1 cellular context compared by ENCODE assay signal in the genomic region with DNA sequence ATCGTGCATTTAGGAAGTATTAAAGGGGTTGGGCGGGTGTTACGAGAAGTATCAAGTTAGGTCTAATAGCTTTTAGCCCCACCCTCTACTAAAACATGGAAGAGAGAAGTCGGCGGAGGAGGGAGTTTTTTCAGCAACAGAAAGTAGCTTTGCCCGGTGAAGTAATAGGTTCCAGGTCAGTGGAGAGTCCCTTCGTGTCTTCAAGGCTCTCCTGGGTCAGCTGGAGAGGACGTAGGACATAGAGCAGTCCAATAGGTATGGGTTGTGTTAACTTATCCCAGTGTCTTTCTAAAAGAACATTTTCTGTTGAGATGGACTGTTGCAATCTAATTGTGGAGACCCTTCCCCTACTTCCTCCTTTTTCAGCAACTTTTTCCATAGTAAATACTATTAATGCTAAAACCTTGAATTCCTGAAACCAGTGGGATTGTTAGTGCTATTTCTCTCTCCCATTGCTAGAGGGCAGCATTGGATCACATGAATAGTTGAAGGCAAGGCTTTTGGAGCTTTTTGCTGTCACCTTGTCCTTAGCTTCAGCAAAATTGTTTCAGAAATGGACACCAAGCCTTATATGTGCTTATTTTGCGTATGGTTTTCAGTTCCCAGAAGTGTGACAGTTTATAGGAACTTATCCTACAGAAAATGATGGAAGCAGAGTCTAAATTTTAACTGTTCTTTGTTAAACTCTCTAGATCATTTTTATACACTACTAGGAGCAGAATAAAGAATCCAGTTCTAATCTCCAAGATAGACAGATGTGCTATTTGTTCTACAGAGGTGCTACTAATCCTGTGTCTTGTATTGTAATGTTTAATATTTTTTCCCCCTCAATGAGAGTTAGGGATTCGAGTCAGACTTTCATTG.
TF ChIP-seq lines count a peak whose summit lies in the region.

No MANE protein-coding gene starts in this region.

TF ChIP-seq in endothelial cell of umbilical vein, 7 proteins besides CTCF, POLR2A, EP300 and RAD21:
- TF ChIP-seq FOS (IDR thresholded peaks at IDR 0.05; ENCODE audit: borderline replicate concordance, insufficient read depth, low read length) (no peak), JUN (IDR thresholded peaks at IDR 0.05; ENCODE audit: borderline replicate concordance, insufficient read depth, insufficient read length, low read depth) (no peak), MYC (IDR thresholded peaks at IDR 0.05; ENCODE audit: low read depth, low read length) (no peak), EZH2 (IDR thresholded peaks at IDR 0.05; ENCODE audit: borderline replicate concordance, low read depth, low read length, severe bottlenecking) (no peak), MAX (IDR thresholded peaks at IDR 0.05; ENCODE audit: insufficient read depth, insufficient read length) (no peak), POLR2AphosphoS5 (IDR thresholded peaks at IDR 0.05; ENCODE audit: insufficient read depth, low read depth, low read length) (no peak), GATA2 (IDR thresholded peaks at IDR 0.05; ENCODE audit: insufficient read depth, insufficient read length, low read depth, low read length) (no peak)
